ENCODE assay signal across 12 cellular contexts in genomic region chr1:231139659-231140650, GRCh38. TPM values are rescaled to one million over a fixed set of nuclear protein-coding genes. Genes with fewer than 3 reads are reported as not detected.
DNase-seq lines count a peak whose midpoint lies in the region; ATAC-seq and TF ChIP-seq lines count a peak whose summit lies in the region.
"Had no signal": no experiment of that assay in that cellular context is flagged by ENCODE, and none has a peak within 500 bp of the region (broad histone marks: within the 10 kb centered on the region; RNA-seq: fewer than 3 reads in every experiment).

No MANE protein-coding gene starts in this region.

- no peak overlapping the region for H3K14ac ChIP-seq in IMR-90 (replicated peaks; ENCODE audit: low read depth, low read length)

- H3K18ac ChIP-seq in IMR-90 (ENCODE audit: low read depth, low read length): no peak overlapping the region

- peak; percentile 79 for DNase-seq in AG09309 (ENCODE audit: low read depth)
- DNase-seq in IMR-90: peak; percentile 82
- DNase-seq in MCF 10A (ENCODE audit: unreplicated experiment): peak; percentile 87
- DNase-seq in lung (ENCODE audit: low spot score): peak; percentile 59
- DNase-seq in activated naive CD4-positive, alpha-beta T cell treated with anti-CD3 and anti-CD28 coated beads, Interleukin-2, amount 50 U/mL, for 72 hours (ENCODE audit: low spot score in 2 of 2): no peak
- DNase-seq in T-cell: no peak
- DNase-seq in NCI-H446 treated with DMSO at 0.1 percent for 48 hours (lab: John Stamatoyannopoulos, UW): no peak
- DNase-seq: activated T-cell treated with anti-CD3 and anti-CD28 coated beads, Interleukin-2, amount 50 U/mL, for 4 hours; CD8-positive, alpha-beta T cell; T-helper 9 cell had no signal

- POLR2A ChIA-PET in IMR-90 (lab: Charles Lee; ENCODE audit: unreplicated experiment): interaction anchor here (0.5 kb wide), 1 partner anchor 189 kb away, joined by 3 read pairs; no protein-coding TSS in a partner anchor
- POLR2A ChIA-PET in MCF 10A (lab: Yijun Ruan, JAX): interaction anchor here (0.8 to 2.0 kb wide), 3 partner anchors 11 to 32 kb away, joined by 3 to 4 read pairs (median 4); no protein-coding TSS in a partner anchor
- POLR2A ChIA-PET in T-cell (lab: Charles Lee): no interaction called here

- peak overlapping the region; percentile 58; the same call in 1 of the 2 replicates for H3K27ac ChIP-seq in IMR-90 (ENCODE audit: insufficient read depth, low read length)
- H3K27ac ChIP-seq in lung (ENCODE audit: low read depth in 1 of 2, low read length in 1 of 2): no peak overlapping the region

- H3K4me2 ChIP-seq in IMR-90 (ENCODE audit: low read depth, low read length): no peak overlapping the region

- H3K36me3 Mint-ChIP-seq in MCF 10A (ENCODE audit: insufficient read depth, unreplicated experiment) (no peaks in the 10 kb centered on the region), T-cell (no peaks in the 10 kb centered on the region)
- H3K36me3 Mint-ChIP-seq in activated naive CD4-positive, alpha-beta T cell treated with anti-CD3 and anti-CD28 coated beads, Interleukin-2, amount 50 U/mL, for 72 hours: peaks cover 0 to 11% of the 10 kb centered on the region in 2 donors
- H3K36me3 Mint-ChIP-seq: CD8-positive, alpha-beta T cell had no signal

- dilution Hi-C loops in IMR-90 (cut with HindIII; ENCODE audit: low sequenced_read_pairs, unreplicated experiment): no loop called here

- no peaks in the 10 kb centered on the region for H3K79me1 ChIP-seq in IMR-90 (ENCODE audit: low read depth in 1 of 2, low read length in 2 of 2)

- H3K9me1 ChIP-seq in IMR-90 (ENCODE audit: insufficient read depth, low read length): no peaks in the 10 kb centered on the region; the same call in 1 of the 2 replicates

- TF ChIP-seq CTCF in AG09309 (IDR thresholded peaks at IDR 0.05; ENCODE audit: control insufficient read depth, insufficient read depth, low read depth, low read length, missing control alignments): no peak
- TF ChIP-seq CTCF in IMR-90 (conservative IDR thresholded peaks at IDR 0.05; ENCODE audit: low read depth, low read length): no peak
- no peak for TF ChIP-seq CTCF in MCF 10A (IDR thresholded peaks at IDR 0.05; ENCODE audit: unreplicated experiment)
- TF ChIP-seq CTCF in lung (IDR thresholded peaks at IDR 0.05; ENCODE audit: control extremely low read depth, extremely low read depth): no peak

- H3K27me3 Mint-ChIP-seq in MCF 10A (ENCODE audit: insufficient read depth, unreplicated experiment) (peaks cover 21% of the 10 kb centered on the region), T-cell (peaks cover 29 to 40% of the 10 kb centered on the region in 2 donors)

- ATAC-seq in IMR-90 (ENCODE audit: low read depth) (peak; percentile 89), lung (ENCODE audit: insufficient read depth, low FRiP score) (peak; percentile 41), HG03108 (IDR thresholded peaks at IDR 0.05; ENCODE audit: unreplicated experiment) (no peak), T-cell (replicated peaks in 1 of 4) (no peak)
- ATAC-seq in activated naive CD4-positive, alpha-beta T cell treated with anti-CD3 and anti-CD28 coated beads, Interleukin-2, amount 50 U/mL, for 72 hours: no peak
- ATAC-seq: activated T-cell treated with anti-CD3 and anti-CD28 coated beads, Interleukin-2, amount 50 U/mL, for 4 hours; CD8-positive, alpha-beta T cell had no signal

- H3K9ac ChIP-seq in IMR-90 (ENCODE audit: low read depth, low read length): no peak overlapping the region

- H3K4me3 Mint-ChIP-seq in MCF 10A (ENCODE audit: unreplicated experiment): no peak overlapping the region
- H3K4me3 Mint-ChIP-seq in T-cell: no peak overlapping the region
- H3K4me3 Mint-ChIP-seq: activated T-cell treated with anti-CD3 and anti-CD28 coated beads, Interleukin-2, amount 50 U/mL, for 4 hours; CD8-positive, alpha-beta T cell had no signal

- no peak overlapping the region for H2AK9ac ChIP-seq in IMR-90 (replicated peaks; ENCODE audit: low read depth, low read length, poor library complexity)

- H3K27me3 ChIP-seq in IMR-90 (ENCODE audit: control insufficient read depth, insufficient read depth, low read length): no peaks in the 10 kb centered on the region
- H3K27me3 ChIP-seq in lung (ENCODE audit: control insufficient read depth, insufficient read depth): no peaks in the 10 kb centered on the region

- no TSS peak for BruUV-seq in IMR-90 (replicated peaks; lab: Mats Ljungman, UMichigan)
- no TSS peak for BruUV-seq in MCF 10A (replicated peaks; lab: Mats Ljungman, UMichigan)

- H2BK20ac ChIP-seq in IMR-90 (ENCODE audit: low read depth, low read length): no peak overlapping the region

- H3K9me3 ChIP-seq in IMR-90 (ENCODE audit: control insufficient read depth, insufficient read depth, low read length): no peaks in the 10 kb centered on the region
- peaks cover 3 to 5% of the 10 kb centered on the region in 2 donors for H3K9me3 ChIP-seq in lung (ENCODE audit: control insufficient read depth in 2 of 2, insufficient read depth in 1 of 2, low read length in 1 of 2)

- H3K4me1 Mint-ChIP-seq in MCF 10A (ENCODE audit: insufficient read depth, unreplicated experiment): peaks cover 22% of the 10 kb centered on the region
- no peaks in the 10 kb centered on the region for H3K4me1 Mint-ChIP-seq in T-cell

- H2BK5ac ChIP-seq in IMR-90 (ENCODE audit: low read depth, low read length, poor library complexity, severe bottlenecking): peak overlapping the region; percentile 48

- no peak overlapping the region for H3K27ac Mint-ChIP-seq in MCF 10A (ENCODE audit: low read depth, unreplicated experiment)
- H3K27ac Mint-ChIP-seq in activated naive CD4-positive, alpha-beta T cell treated with anti-CD3 and anti-CD28 coated beads, Interleukin-2, amount 50 U/mL, for 72 hours: no peak overlapping the region
- H3K27ac Mint-ChIP-seq in T-cell: no peak overlapping the region
- H3K27ac Mint-ChIP-seq: CD8-positive, alpha-beta T cell had no signal

- H3K4ac ChIP-seq in IMR-90 (ENCODE audit: low read depth, low read length): peak overlapping the region; percentile 5; the same call in 1 of the 2 replicates

- no peak overlapping the region for H4K5ac ChIP-seq in IMR-90 (ENCODE audit: low read depth, low read length)

- H3K23ac ChIP-seq in IMR-90 (ENCODE audit: low read depth, low read length): no peak overlapping the region

- TF ChIP-seq RAD21 in IMR-90 (IDR thresholded peaks at IDR 0.05; ENCODE audit: low read length): no peak

- H3K36me3 ChIP-seq in IMR-90 (ENCODE audit: control insufficient read depth, insufficient read depth, low read length) (no peaks in the 10 kb centered on the region), lung (ENCODE audit: control insufficient read depth in 2 of 2, insufficient read depth in 2 of 2, low read length in 2 of 2) (no peaks in the 10 kb centered on the region)

- in situ Hi-C loops in IMR-90 (cut with MboI; ENCODE audit: low sequenced_read_pairs): no loop called here

- peak overlapping the region; percentile 63 for H2AFZ ChIP-seq in IMR-90 (replicated peaks; ENCODE audit: low read length, poor library complexity)

- H3K4me3 ChIP-seq in AG09309 (ENCODE audit: control insufficient read depth, low read depth, low read length) (no peak overlapping the region), IMR-90 (ENCODE audit: insufficient read depth, low read depth, low read length) (no peak overlapping the region), lung (no peak overlapping the region)

- H3K4me1 ChIP-seq in IMR-90 (ENCODE audit: control insufficient read depth, insufficient read depth, low read length) (peaks cover 3% of the 10 kb centered on the region; the same call in 1 of the 2 replicates), lung (ENCODE audit: control insufficient read depth in 2 of 2, insufficient read depth in 2 of 2, low read length in 2 of 2) (no peaks in the 10 kb centered on the region)

- H4K91ac ChIP-seq in IMR-90 (ENCODE audit: insufficient read depth, low read depth, low read length): no peak overlapping the region

- H2AK5ac ChIP-seq in IMR-90 (ENCODE audit: low read depth, low read length): no peak overlapping the region

- intact Hi-C loops in IMR-90 (cut with micrococcal nuclease) (no loop called here), MCF 10A (cut with micrococcal nuclease) (no loop called here)

- H2BK120ac ChIP-seq in IMR-90 (ENCODE audit: low read depth, low read length): no peak overlapping the region

- no peak overlapping the region for H2BK15ac ChIP-seq in IMR-90 (ENCODE audit: low read depth, low read length)

- H4K8ac ChIP-seq in IMR-90 (ENCODE audit: low read depth in 2 of 2, low read length in 2 of 2): no peak overlapping the region; a peak in 1 of 4 replicates

- CTCF ChIA-PET in IMR-90 (lab: Yijun Ruan, JAX): interaction anchor here (0.6 kb wide), 1 partner anchor 19 kb away, joined by 3 read pairs; no protein-coding TSS in a partner anchor
- CTCF ChIA-PET in MCF 10A (lab: Yijun Ruan, JAX): interaction anchor here (0.6 to 0.7 kb wide), 2 partner anchors 150 to 209 kb away, joined by 3 read pairs; no protein-coding TSS in a partner anchor
- CTCF ChIA-PET in T-cell (lab: Charles Lee): no interaction called here

- no peaks in the 10 kb centered on the region for H4K20me1 ChIP-seq in IMR-90 (ENCODE audit: insufficient read depth, low read length)

- H3K9me3 Mint-ChIP-seq in MCF 10A (ENCODE audit: unreplicated experiment): no peaks in the 10 kb centered on the region
- H3K9me3 Mint-ChIP-seq in activated naive CD4-positive, alpha-beta T cell treated with anti-CD3 and anti-CD28 coated beads, Interleukin-2, amount 50 U/mL, for 72 hours: no peaks in the 10 kb centered on the region
- no peaks in the 10 kb centered on the region for H3K9me3 Mint-ChIP-seq in T-cell
- H3K9me3 Mint-ChIP-seq: activated T-cell treated with anti-CD3 and anti-CD28 coated beads, Interleukin-2, amount 50 U/mL, for 4 hours; CD8-positive, alpha-beta T cell had no signal

- H3K56ac ChIP-seq in IMR-90 (ENCODE audit: extremely low read depth, insufficient read depth, low read length): no peak overlapping the region

- 18% methylated on average over 3 of the region's 7 CpGs; no CpG with 5 or more reads in 1 of the 2 experiments for WGBS in IMR-90 (ENCODE audit: extremely low coverage in 2 of 2, insufficient read length in 1 of 2), 2 experiments
- WGBS in lung, 2 donors: 53 to 79% methylated on average over 7 of the region's 7 CpGs

- TF ChIP-seq POLR2A in IMR-90 (IDR thresholded peaks at IDR 0.05; ENCODE audit: low read depth, low read length): no peak

TF ChIP-seq in IMR-90, 13 proteins besides CTCF, POLR2A, EP300 and RAD21 (continues in another document):
- TF ChIP-seq NFE2L2 (IDR thresholded peaks at IDR 0.05; ENCODE audit: low read depth, low read length): no peak
- no peak for TF ChIP-seq RFX5 (IDR thresholded peaks at IDR 0.05; ENCODE audit: low read depth, low read length)
- no peak for TF ChIP-seq MAZ (IDR thresholded peaks at IDR 0.05; ENCODE audit: borderline replicate concordance, low read depth, low read length)

RNA-seq across cellular contexts. Expression of gene TRIM67, which starts 21.9 kb away (rescaled TPM):
- total RNA-seq in IMR-90 (2012; rRNA removed) (not detected in 2 replicates), MCF 10A (2022) (not detected in 2 replicates), lung (under 1 TPM in 1 of 2 donors, not detected in 1; 0.09 TPM), T-cell (not detected)
- polyA plus RNA-seq in IMR-90 (2012; rRNA removed) (not detected in 2 replicates), lung (under 1 TPM in 1 of 2 donors, not detected in 1; under 0.01 TPM)
- not detected in 2 replicates for polyA plus RNA-seq in IMR-90 (2012; cell fraction: cytosol; rRNA removed)
- not detected in 2 replicates for polyA plus RNA-seq in IMR-90 (2012; cell fraction: nucleus; rRNA removed; ENCODE audit: low replicate concordance)
- under 1 TPM in 1 of 2 donors, not detected in 1; 0.02 TPM for total RNA-seq in activated naive CD4-positive, alpha-beta T cell treated with anti-CD3 and anti-CD28 coated beads, Interleukin-2, amount 50 U/mL, for 72 hours
- total RNA-seq: activated T-cell treated with anti-CD3 and anti-CD28 coated beads, Interleukin-2, amount 50 U/mL, for 4 hours; CD8-positive, alpha-beta T cell; posterior vena cava had no signal

Comparison
In these comparisons a context has a peak if more than half of its experiments do, and no peak if none do; other contexts are left out.
1. DNase-seq: peak in AG09309 (single experiment), IMR-90 (single experiment), MCF 10A (single experiment) and lung (single experiment); none in activated naive CD4-positive, alpha-beta T cell treated with anti-CD3 and anti-CD28 coated beads, Interleukin-2, amount 50 U/mL, for 72 hours (0 of 2), T-cell (0 of 34) and NCI-H446 treated with DMSO at 0.1 percent for 48 hours (single experiment).
2. ATAC-seq: peak in IMR-90 (single experiment) and lung (single experiment); none in HG03108 (single experiment), activated naive CD4-positive, alpha-beta T cell treated with anti-CD3 and anti-CD28 coated beads, Interleukin-2, amount 50 U/mL, for 72 hours (0 of 2) and T-cell (0 of 4).
3. CTCF ChIA-PET loops: an anchor here in IMR-90 (0.6 kb wide) and MCF 10A (0.6 to 0.7 kb wide); none called in T-cell.
4. POLR2A ChIA-PET loops: an anchor here in IMR-90 (0.5 kb wide) and MCF 10A (0.8 to 2.0 kb wide); none called in T-cell.